In the genomic region with DNA sequence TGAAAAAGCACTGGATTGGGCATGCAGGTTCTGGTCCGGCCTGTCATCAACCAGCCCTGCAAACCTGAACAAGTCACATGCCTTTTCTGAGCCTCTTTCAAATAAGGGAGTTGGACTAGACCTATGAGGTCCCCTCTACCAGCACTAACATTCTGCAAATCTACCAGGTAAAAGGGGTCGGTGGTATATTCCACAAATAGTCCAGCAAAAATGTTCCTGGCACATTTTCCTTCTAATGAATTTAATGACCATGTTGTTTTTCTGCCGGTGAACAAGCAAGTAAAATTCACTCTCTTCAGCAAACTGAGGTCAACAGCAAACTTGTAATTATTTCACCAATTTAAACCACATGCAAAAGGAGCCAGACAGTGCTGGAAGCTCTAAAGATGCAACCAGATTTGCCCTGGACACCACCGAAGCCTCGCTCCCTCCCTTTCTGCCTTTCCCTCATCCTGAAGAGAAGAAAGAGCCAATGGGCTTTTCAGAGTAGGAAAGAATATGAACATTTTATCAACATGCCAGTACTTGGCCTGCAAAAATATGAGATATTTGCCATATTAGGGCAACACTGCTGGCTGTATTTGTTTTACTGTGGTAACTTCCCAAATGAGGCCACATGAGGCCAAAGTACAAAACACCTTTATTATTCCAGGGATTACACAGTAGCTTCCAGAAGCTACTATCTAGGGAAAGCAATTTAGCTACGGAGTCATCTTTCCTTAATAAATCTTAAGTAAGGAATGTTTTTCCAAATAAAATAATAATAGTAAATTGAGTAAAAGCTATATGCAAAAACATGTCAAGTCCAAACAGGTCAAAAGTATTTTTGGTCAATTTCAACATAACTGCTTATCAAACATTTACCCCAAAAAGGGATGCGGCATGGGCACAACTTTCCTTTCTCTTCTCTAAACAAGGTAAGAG, we compare ENCODE assay signal across 30 cellular contexts. TPM values are rescaled to one million over a fixed set of nuclear protein-coding genes. Genes with fewer than 3 reads are reported as not detected.
A peak's percentile ranks its signal among the peaks of the same experiment; 100 is the strongest.
DNase-seq lines count a peak whose midpoint lies in the region; ATAC-seq, FAIRE-seq and TF ChIP-seq lines count a peak whose summit lies in the region.
"Had no signal": no experiment of that assay in that cellular context is flagged by ENCODE, and none has a peak within 500 bp of the region (broad histone marks: within the 10 kb centered on the region; RNA-seq: fewer than 3 reads in every experiment).

No MANE protein-coding gene starts in this region.

- intact Hi-C loops in HepG2 (cut with micrococcal nuclease; ENCODE audit: unreplicated experiment): loop anchor here (2.0 kb wide), 1 partner anchor 43 kb away; no protein-coding TSS in a partner anchor
- intact Hi-C loops in testis (cut with DNase I; ENCODE audit: low total_unique reads): no loop called here
- intact Hi-C loops in Right ventricle myocardium superior (cut with DNase I): no loop called here

- no peak for FAIRE-seq in bronchial epithelial cell (lab: Jason Lieb, UNC)
- peak; percentile 66 for FAIRE-seq in HepG2 (lab: Jason Lieb, UNC)
- FAIRE-seq: GM18507, GM19239 had no signal

- H3K4me1 ChIP-seq in HepG2 (ENCODE audit: insufficient read depth, low read length) (peaks cover 51% of the 10 kb centered on the region), testis (peaks cover 15% of the 10 kb centered on the region)

- CTCF ChIA-PET in HepG2 (lab: Yijun Ruan, JAX; ENCODE audit: low intra/inter-chr PET ratio, low total read pairs): no interaction called here

- TF ChIP-seq RAD21 in HepG2 (CRISPR knock-in tag; IDR thresholded peaks at IDR 0.05): no peak

- no peak overlapping the region for H2AFZ ChIP-seq in HepG2 (ENCODE audit: low read length)

- POLR2A ChIA-PET in HepG2 (lab: Yijun Ruan, JAX): interaction anchor here (1.0 to 3.1 kb wide), 7 partner anchors 8 to 45 kb away, joined by 3 to 22 read pairs (median 4); a partner anchor contains a TSS

- no TSS peak for BruUV-seq in HepG2 (replicated peaks; lab: Mats Ljungman, UMichigan)

- no peaks in the 10 kb centered on the region for H4K20me1 ChIP-seq in HepG2 (ENCODE audit: insufficient read depth, low read length)

- TF ChIP-seq EP300 in HepG2 (IDR thresholded peaks at IDR 0.05; ENCODE audit: low read depth in 2 of 2, low read length in 2 of 2): peak; percentile 87 to 89; a peak in 3 of 4 replicates
- peak; percentile 75; the same call in 1 of the 2 replicates for TF ChIP-seq EP300 in HepG2 (CRISPR knock-in tag; IDR thresholded peaks at IDR 0.05; ENCODE audit: borderline replicate concordance)

- H3K36me3 ChIP-seq in bronchial epithelial cell (ENCODE audit: control insufficient read depth, insufficient read depth, low read length) (peaks cover 9% of the 10 kb centered on the region), HepG2 (replicated peaks in 1 of 2; ENCODE audit: control insufficient read depth in 1 of 2, insufficient read depth in 2 of 2, low read length in 2 of 2) (peaks cover 7 to 49% of the 10 kb centered on the region in 2 experiments), testis (ENCODE audit: low read depth, missing control alignments) (no peaks in the 10 kb centered on the region)
- H3K36me3 ChIP-seq: ovary had no signal

- in situ Hi-C loops in HepG2 (cut with HindIII; ENCODE audit: extremely low pct_ligation_motif_present, low pct_unique_long_range_greater_than_20kb): no loop called here

- peak overlapping the region; percentile 79 for H3K27ac ChIP-seq in HepG2 (ENCODE audit: extremely low read length, insufficient read depth, low read length)
- peak overlapping the region; percentile 35 to 44 for H3K27ac ChIP-seq in testis
- H3K27ac ChIP-seq: ovary, SK-N-MC had no signal

- no peak overlapping the region for H3K4me3 ChIP-seq in bronchial epithelial cell (ENCODE audit: low read depth, low read length)
- H3K4me3 ChIP-seq in HepG2 (replicated peaks in 1 of 3; ENCODE audit: insufficient read depth in 1 of 3, low read depth in 2 of 3, low read length in 3 of 3): peak overlapping the region in 1 of 3 experiments; percentile 17; a peak in 1 of 6 replicates
- H3K4me3 ChIP-seq in testis: no peak overlapping the region
- H3K4me3 ChIP-seq: ovary, SK-N-MC, smooth muscle cell had no signal

- TF ChIP-seq CTCF in bronchial epithelial cell (IDR thresholded peaks at IDR 0.05; ENCODE audit: insufficient read depth, low read length, severe bottlenecking): no peak
- TF ChIP-seq CTCF in HepG2 (CRISPR knock-in tag; IDR thresholded peaks at IDR 0.05): no peak
- no peak for TF ChIP-seq CTCF in testis (IDR thresholded peaks at IDR 0.05)

- H3K27me3 ChIP-seq in bronchial epithelial cell (ENCODE audit: control insufficient read depth, insufficient read depth, low read length) (no peaks in the 10 kb centered on the region), HepG2 (ENCODE audit: control insufficient read depth in 1 of 2, insufficient read depth in 2 of 2, low read length in 2 of 2) (no peaks in the 10 kb centered on the region), testis (no peaks in the 10 kb centered on the region)
- H3K27me3 ChIP-seq: ovary had no signal

- H3K9ac ChIP-seq in HepG2 (ENCODE audit: insufficient read depth, low read depth, low read length): peak overlapping the region; percentile 53

- TF ChIP-seq POLR2A in HepG2 (IDR thresholded peaks at IDR 0.05; ENCODE audit: insufficient read depth in 1 of 2, low read depth in 2 of 2, low read length in 2 of 2) (no peak), testis (IDR thresholded peaks at IDR 0.05) (no peak)

- H3K79me2 ChIP-seq in HepG2 (ENCODE audit: insufficient read depth, low read length): peaks cover 39% of the 10 kb centered on the region

- peak; percentile 49 for DNase-seq in HuH-7 (ENCODE audit: low spot score)
- DNase-seq in bronchial epithelial cell (ENCODE audit: low read depth): peak; percentile 43
- peak; percentile 98 for DNase-seq in HepG2 (ENCODE audit: low spot score)
- no peak for DNase-seq in testis
- no peak for DNase-seq in SKM-1 treated with dmso at 0.1 percent for 144 hours (lab: John Stamatoyannopoulos, UW; ENCODE audit: unreplicated experiment)
- DNase-seq in NCI-H146 treated with DMSO at 0.1 percent for 48 hours (lab: John Stamatoyannopoulos, UW; ENCODE audit: unreplicated experiment): no peak
- no peak for DNase-seq in Right ventricle myocardium superior
- DNase-seq: ACHN; activated gamma-delta T cell; activated naive CD8-positive, alpha-beta T cell treated with anti-CD3 and anti-CD28 coated beads, Interleukin-2, amount 10 ng/mL, durations not matched to agents 7 days and 5 days; activated T-cell treated with anti-CD3 and anti-CD28 coated beads, Interleukin-2, amount 50 U/mL, for 4 hours; CD4-positive, alpha-beta memory T cell; DMS 273 treated with DMSO at 0.1 percent for 48 hours; EL; foreskin melanocyte; GOT3; IMR-90; kidney glomerular epithelial cell; MV-4-11; NCI-H1436 treated with DMSO at 0.1 percent for 48 hours; NCI-H2107; NCI-H446 treated with DMSO at 0.1 percent for 48 hours; NCI-H774; ovary; stimulated activated naive CD4-positive, alpha-beta T cell had no signal

- peak overlapping the region; percentile 56 for H3K4me2 ChIP-seq in HepG2 (ENCODE audit: low read depth, low read length)
- H3K4me2 ChIP-seq: smooth muscle cell had no signal

- 66% methylated on average over 7 of the region's 7 CpGs for WGBS in HepG2 (ENCODE audit: low lambda C conversion rate)
- WGBS in testis, 2 donors: 75% methylated on average over 7 of the region's 7 CpGs

- ATAC-seq in HepG2 (peak; percentile 96), HG03135 (IDR thresholded peaks at IDR 0.05; ENCODE audit: unreplicated experiment) (no peak), Right ventricle myocardium superior (ENCODE audit: poor library complexity) (no peak)
- ATAC-seq: activated T-cell treated with anti-CD3 and anti-CD28 coated beads, Interleukin-2, amount 50 U/mL, for 4 hours had no signal

- H3K9me3 ChIP-seq in HepG2 (ENCODE audit: low read length) (no peaks in the 10 kb centered on the region), testis (no peaks in the 10 kb centered on the region)
- H3K9me3 ChIP-seq: ovary had no signal

TF ChIP-seq in HepG2, 621 proteins besides CTCF, POLR2A, EP300 and RAD21 (continues in another document):
- TF ChIP-seq TBX3 (IDR thresholded peaks at IDR 0.05; ENCODE audit: borderline replicate concordance) (peak; percentile 77; the same call in 1 of the 2 replicates), RXRA (CRISPR knock-in tag; IDR thresholded peaks at IDR 0.05) (no peak; the same call in 1 of the 2 replicates)

RNA-seq across cellular contexts. Expression of a gene that starts 45.0 kb away (rescaled TPM):
- total RNA-seq in bronchial epithelial cell: 12.3 and 13.4 TPM in 2 replicates
- total RNA-seq in HepG2 (2016; rRNA removed; fragmentation: Illumina TruSeq; extraction: Trizol): 22.5 and 29.1 TPM in 2 replicates
- 16.8 and 17.4 TPM in 2 replicates for total RNA-seq in HepG2 (2016; cell fraction: cytosol; rRNA removed; fragmentation: Illumina TruSeq; extraction: Trizol; ENCODE audit: low read depth)
- 22.8 and 25.6 TPM in 2 replicates for total RNA-seq in HepG2 (2016; cell fraction: insoluble cytoplasmic fraction; rRNA removed; fragmentation: Illumina TruSeq; extraction: Trizol)
- 29.3 and 32.3 TPM in 2 replicates for total RNA-seq in HepG2 (2016; cell fraction: membrane; rRNA removed; fragmentation: Illumina TruSeq; extraction: Trizol)
- total RNA-seq in HepG2 (2016; cell fraction: nucleus; rRNA removed; fragmentation: Illumina TruSeq; extraction: Trizol): 37.5 and 40.8 TPM in 2 replicates
- 22.7 and 23.3 TPM in 2 replicates for polyA plus RNA-seq in HepG2 (2011; rRNA removed)
- polyA plus RNA-seq in HepG2 (2011; cell fraction: cytosol; rRNA removed): 14.9 and 16.7 TPM in 2 replicates
- polyA plus RNA-seq in HepG2 (2011; cell fraction: nucleus; rRNA removed): 36.6 and 36.8 TPM in 2 replicates
- 9.0 and 10.0 TPM in 2 replicates for polyA plus RNA-seq in HepG2 (2012)
- polyA plus RNA-seq in HepG2 (2016; cell fraction: cytosol; fragmentation: Illumina TruSeq; extraction: Trizol; ENCODE audit: low read depth): 12.2 and 13.0 TPM in 2 replicates
- 13.8 and 15.9 TPM in 2 replicates for polyA plus RNA-seq in HepG2 (2016; cell fraction: insoluble cytoplasmic fraction; fragmentation: Illumina TruSeq; extraction: Trizol; ENCODE audit: low read depth)
- polyA plus RNA-seq in HepG2 (2016; cell fraction: membrane; fragmentation: Illumina TruSeq; extraction: Trizol; ENCODE audit: low read depth): 19.9 and 22.8 TPM in 2 replicates
- 23.2 and 27.3 TPM in 2 replicates for polyA plus RNA-seq in HepG2 (2016; cell fraction: nucleus; fragmentation: Illumina TruSeq; extraction: Trizol; ENCODE audit: insufficient read depth, low read depth)
- polyA minus RNA-seq in HepG2 (2011; rRNA and poly(A)+ RNA removed; ENCODE audit: low replicate concordance): 30.7 and 80.3 TPM in 2 replicates
- 30.8 and 35.6 TPM in 2 replicates for polyA minus RNA-seq in HepG2 (2011; cell fraction: cytosol; rRNA and poly(A)+ RNA removed)
- 109 and 122 TPM in 2 replicates for polyA minus RNA-seq in HepG2 (2011; cell fraction: nucleus; rRNA and poly(A)+ RNA removed)
- total RNA-seq in testis: 10 to 100 TPM; 73.1 to 73.6 TPM
- 23.3 TPM for polyA plus RNA-seq in testis (ENCODE audit: insufficient read depth, low read depth, low replicate concordance)
- 25.7 TPM for total RNA-seq in Right ventricle myocardium superior

Comparison
In these comparisons a context has a peak if more than half of its experiments do, and no peak if none do; other contexts are left out.
1. DNase-seq: peak in HuH-7 (single experiment), bronchial epithelial cell (single experiment) and HepG2 (single experiment); none in testis (single experiment), SKM-1 treated with dmso at 0.1 percent for 144 hours (single experiment), NCI-H146 treated with DMSO at 0.1 percent for 48 hours (single experiment) and Right ventricle myocardium superior (single experiment).